In genomic region chr18:36314754-36315153, GRCh38 we compare ENCODE assay signal across 13 cellular contexts. TPM values are rescaled to one million over a fixed set of nuclear protein-coding genes. Genes with fewer than 3 reads are reported as not detected.
DNase-seq lines count a peak whose midpoint lies in the region; ATAC-seq and TF ChIP-seq lines count a peak whose summit lies in the region.
"Had no signal": no experiment of that assay in that cellular context is flagged by ENCODE, and none has a peak within 500 bp of the region (broad histone marks: within the 10 kb centered on the region; RNA-seq: fewer than 3 reads in every experiment).

No MANE protein-coding gene starts in this region.

- H3K36me3 Mint-ChIP-seq in type B pancreatic cell = no peaks in the 10 kb centered on the region

- H3K4me3 Mint-ChIP-seq in type B pancreatic cell = no peak overlapping the region
- H3K4me3 Mint-ChIP-seq: activated CD4-positive, alpha-beta T cell treated with anti-CD3 and anti-CD28 coated beads, Interleukin-2, amount 10 ng/mL, durations not matched to agents 7 days and 5 days; activated naive CD4-positive, alpha-beta T cell treated with anti-CD3 and anti-CD28 coated beads for 36 hours had no signal

- no peaks in the 10 kb centered on the region for H3K27me3 ChIP-seq in right cardiac atrium (ENCODE audit: control insufficient read depth, insufficient read depth)
- H3K27me3 ChIP-seq: tibial artery had no signal

- DNase-seq in right cardiac atrium (no peak), left ventricle myocardium superior (no peak), amniotic epithelial cell (ENCODE audit: low read depth) (peak; percentile 97), fibroblast of villous mesenchyme (ENCODE audit: low read depth) (peak; percentile 74), type B pancreatic cell (ENCODE audit: extremely low spot score, unreplicated experiment) (peak; percentile 10), NCI-H526 (lab: John Stamatoyannopoulos, UW) (no peak), NCI-H1436 treated with DMSO at 0.1 percent for 48 hours (lab: John Stamatoyannopoulos, UW) (no peak)
- no peak for DNase-seq in effector CD8-positive, alpha-beta T cell (lab: John Stamatoyannopoulos, UW)
- DNase-seq: activated CD4-positive, alpha-beta T cell treated with anti-CD3 and anti-CD28 coated beads, Interleukin-2, amount 10 ng/mL, durations not matched to agents 7 days and 5 days; activated naive CD4-positive, alpha-beta T cell treated with anti-CD3 and anti-CD28 coated beads for 36 hours; cortex of kidney; hippocampal formation had no signal

- WGBS in right cardiac atrium = 29% methylated on average over 4 of the region's 4 CpGs

- H3K9me3 ChIP-seq in right cardiac atrium (ENCODE audit: control insufficient read depth, low read length) = no peaks in the 10 kb centered on the region

- H3K4me1 ChIP-seq in right cardiac atrium (ENCODE audit: control insufficient read depth, insufficient read depth, low read length) = peaks cover 11% of the 10 kb centered on the region

- no peak overlapping the region for H3K4me3 ChIP-seq in right cardiac atrium (ENCODE audit: low read length)
- H3K4me3 ChIP-seq in fibroblast of villous mesenchyme (ENCODE audit: low read depth, low read length) = no peak overlapping the region
- H3K4me3 ChIP-seq: tibial artery had no signal

- TF ChIP-seq CTCF in fibroblast of villous mesenchyme (IDR thresholded peaks at IDR 0.05; ENCODE audit: insufficient read depth, low read depth, low read length) (no peak), type B pancreatic cell (conservative IDR thresholded peaks at IDR 0.05) (no peak)

- H3K4me1 Mint-ChIP-seq in type B pancreatic cell (ENCODE audit: unreplicated experiment) = no peaks in the 10 kb centered on the region
- H3K4me1 Mint-ChIP-seq: activated CD4-positive, alpha-beta T cell treated with anti-CD3 and anti-CD28 coated beads, Interleukin-2, amount 10 ng/mL, durations not matched to agents 7 days and 5 days had no signal

- H3K27ac Mint-ChIP-seq in type B pancreatic cell = no peak overlapping the region
- H3K27ac Mint-ChIP-seq: activated CD4-positive, alpha-beta T cell treated with anti-CD3 and anti-CD28 coated beads, Interleukin-2, amount 10 ng/mL, durations not matched to agents 7 days and 5 days; activated naive CD4-positive, alpha-beta T cell treated with anti-CD3 and anti-CD28 coated beads for 36 hours had no signal

- intact Hi-C loops in right cardiac atrium (cut with DNase I) (no loop called here), left ventricle myocardium superior (cut with micrococcal nuclease) (no loop called here)

- no peaks in the 10 kb centered on the region for H3K27me3 Mint-ChIP-seq in type B pancreatic cell

- H3K27ac ChIP-seq in right cardiac atrium (ENCODE audit: low read length) = peak overlapping the region; percentile 13

- no peaks in the 10 kb centered on the region for H3K9me3 Mint-ChIP-seq in type B pancreatic cell

- ATAC-seq in right cardiac atrium = no peak
- ATAC-seq in left ventricle myocardium superior = no peak

RNA-seq across cellular contexts. Expression of gene FHOD3, which starts 17.2 kb away (rescaled TPM):
- 100 to 1,000 TPM; 118 to 157 (median 142) TPM for total RNA-seq in right cardiac atrium
- polyA plus RNA-seq in right cardiac atrium = 118 TPM
- total RNA-seq in left ventricle myocardium superior = 347 TPM
- total RNA-seq in fibroblast of villous mesenchyme = 5.2 TPM in 2 replicates
- 3.8 and 5.3 TPM in 2 replicates for total RNA-seq in type B pancreatic cell (ENCODE audit: low replicate concordance)
- total RNA-seq: activated CD4-positive, alpha-beta T cell treated with anti-CD3 and anti-CD28 coated beads, Interleukin-2, amount 10 ng/mL, durations not matched to agents 7 days and 5 days; activated naive CD4-positive, alpha-beta T cell treated with anti-CD3 and anti-CD28 coated beads for 36 hours had no signal

Comparison
In these comparisons a context has a peak if more than half of its experiments do, and no peak if none do; other contexts are left out.
1. DNase-seq: peak in amniotic epithelial cell (single experiment), fibroblast of villous mesenchyme (single experiment) and type B pancreatic cell (single experiment); none in right cardiac atrium (0 of 3), left ventricle myocardium superior (single experiment), effector CD8-positive, alpha-beta T cell (single experiment), NCI-H526 (0 of 2) and NCI-H1436 treated with DMSO at 0.1 percent for 48 hours (single experiment).
2. RNA of gene FHOD3, which starts 17.2 kb away (total RNA-seq): 347 TPM in left ventricle myocardium superior (single experiment) and 118 to 157 TPM in right cardiac atrium; 3.8 to 5.3 TPM in type B pancreatic cell and 5.2 TPM in fibroblast of villous mesenchyme; every median in the first group is over 10 times any median in the second.